8 cellular contexts compared by ENCODE assay signal in the genomic region with DNA sequence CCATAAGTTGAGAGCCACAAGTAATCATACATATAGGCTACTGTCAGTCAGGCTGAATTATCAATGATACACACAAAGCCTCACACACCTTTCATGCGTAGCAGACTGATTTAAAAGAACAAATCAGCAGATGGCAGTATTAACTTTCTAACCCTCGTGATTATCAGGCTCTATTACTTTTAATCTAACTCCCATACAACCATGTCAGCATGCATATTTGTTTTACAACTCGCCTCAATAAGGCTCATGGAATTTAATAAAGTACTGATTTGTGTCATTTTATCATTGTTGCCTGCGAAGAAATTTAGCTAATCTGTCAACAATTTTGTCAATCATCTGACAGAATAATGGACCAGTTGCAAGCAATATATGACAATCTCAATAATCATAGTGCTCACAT.
A peak's percentile ranks its signal among the peaks of the same experiment; 100 is the strongest.
DNase-seq lines count a peak whose midpoint lies in the region; ATAC-seq, FAIRE-seq and TF ChIP-seq lines count a peak whose summit lies in the region.

No MANE protein-coding gene starts in this region.

- DNase-seq in GM12891 (ENCODE audit: insufficient read length, low spot score) (no peak), NCI-H2196 (lab: John Stamatoyannopoulos, UW; ENCODE audit: unreplicated experiment) (peak; percentile 38), choroid plexus epithelial cell (ENCODE audit: low read depth) (peak; percentile 72), pons (ENCODE audit: low spot score) (peak; percentile 28), SHP77 treated with DMSO at 0.1 percent for 48 hours (lab: John Stamatoyannopoulos, UW) (no peak)
- no peak for DNase-seq in effector CD8-positive, alpha-beta T cell (lab: John Stamatoyannopoulos, UW)

- no peak for TF ChIP-seq POLR2A in GM12891 (IDR thresholded peaks at IDR 0.05; ENCODE audit: low read depth, low read length)

- ATAC-seq in HG02938 (IDR thresholded peaks at IDR 0.05; ENCODE audit: unreplicated experiment): no peak
- ATAC-seq in GM19328 (IDR thresholded peaks at IDR 0.05; ENCODE audit: unreplicated experiment): no peak

- peak; percentile 74 for FAIRE-seq in GM12891 (lab: Jason Lieb, UNC)

- TF ChIP-seq CTCF in choroid plexus epithelial cell (conservative IDR thresholded peaks at IDR 0.05; ENCODE audit: low read depth, low read length): peak; percentile 50

- H3K4me3 ChIP-seq in choroid plexus epithelial cell (ENCODE audit: low read depth, low read length): no peak overlapping the region

TF ChIP-seq in GM12891, 5 proteins besides CTCF, POLR2A, EP300 and RAD21:
- no peak for TF ChIP-seq PAX5 (IDR thresholded peaks at IDR 0.05; ENCODE audit: insufficient read depth, low read length, severe bottlenecking)
- TF ChIP-seq POLR2AphosphoS5 (IDR thresholded peaks at IDR 0.05; ENCODE audit: low read depth, low read length): no peak
- TF ChIP-seq SPI1 (IDR thresholded peaks at IDR 0.05; ENCODE audit: low read depth, low read length): no peak
- no peak for TF ChIP-seq POU2F2 (IDR thresholded peaks at IDR 0.05; ENCODE audit: low read depth, low read length)
- TF ChIP-seq TAF1 (IDR thresholded peaks at IDR 0.05; ENCODE audit: low read depth, low read length): no peak
TF ChIP-seq in GM12891: peak in this region for 0.

Comparison
In these comparisons a context has a peak if more than half of its experiments do, and no peak if none do; other contexts are left out.
1. DNase-seq: peak in NCI-H2196 (single experiment), choroid plexus epithelial cell (single experiment) and pons (single experiment); none in GM12891 (single experiment), SHP77 treated with DMSO at 0.1 percent for 48 hours (single experiment) and effector CD8-positive, alpha-beta T cell (single experiment).